8 cellular contexts compared by ENCODE assay signal in the genomic region with DNA sequence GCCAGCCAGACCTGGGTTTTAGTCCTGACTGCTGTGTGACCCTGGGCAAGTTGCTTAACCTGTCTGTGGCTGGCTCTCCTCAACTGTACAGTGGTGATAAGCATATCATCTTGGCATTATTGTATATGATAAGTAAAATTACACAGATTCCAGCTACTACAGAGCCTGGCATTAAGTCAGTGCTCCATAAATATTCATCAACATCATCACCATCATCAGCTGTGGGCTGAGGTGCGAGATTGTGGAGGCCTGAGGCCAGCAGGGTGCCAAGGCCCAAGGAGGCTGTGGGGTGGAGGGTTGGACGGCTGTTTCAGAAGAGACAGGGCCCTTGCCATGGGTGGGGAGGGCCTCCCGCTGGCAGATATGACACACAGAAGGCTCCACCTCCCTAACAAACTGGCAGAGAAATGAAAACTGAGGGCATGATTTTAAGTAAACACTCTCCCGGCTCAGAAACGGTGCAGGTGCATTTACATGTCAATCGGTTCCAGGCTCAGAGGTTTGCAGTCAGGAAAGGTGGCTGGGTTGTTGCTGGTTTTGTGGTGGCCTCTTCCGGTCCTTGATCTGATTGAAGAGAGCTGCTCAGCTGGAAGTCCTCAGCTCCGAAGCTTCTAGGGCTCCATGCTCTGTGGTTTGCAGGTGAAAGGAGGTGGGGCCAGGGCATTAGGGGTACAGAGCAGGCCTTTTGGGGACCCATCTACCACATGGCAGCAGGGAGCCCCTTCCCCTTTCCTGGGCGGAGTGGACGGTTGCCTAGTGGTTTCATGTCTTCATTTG. TPM values are rescaled to one million over a fixed set of nuclear protein-coding genes. Genes with fewer than 3 reads are reported as not detected.
DNase-seq lines count a peak whose midpoint lies in the region; ATAC-seq and TF ChIP-seq lines count a peak whose summit lies in the region.

No MANE protein-coding gene starts in this region.

- H3K27me3 ChIP-seq in parathyroid adenoma (ENCODE audit: control insufficient read depth, insufficient read depth, low read length) (no peaks in the 10 kb centered on the region), WERI-Rb-1 (ENCODE audit: insufficient read depth, low read depth, severe bottlenecking) (no peaks in the 10 kb centered on the region)

- H3K4me2 ChIP-seq in parathyroid adenoma (ENCODE audit: low read length): no peak overlapping the region

- H3K36me3 ChIP-seq in parathyroid adenoma (ENCODE audit: control insufficient read depth, insufficient read depth, low read length): no peaks in the 10 kb centered on the region
- H3K36me3 ChIP-seq in WERI-Rb-1: no peaks in the 10 kb centered on the region

- no peak for TF ChIP-seq CTCF in parathyroid adenoma (IDR thresholded peaks at IDR 0.05)
- TF ChIP-seq CTCF in WERI-Rb-1 (IDR thresholded peaks at IDR 0.05; ENCODE audit: low read depth, low read length): no peak

- no peak overlapping the region for H3K4me3 ChIP-seq in parathyroid adenoma (ENCODE audit: low read depth, low read length)
- no peak overlapping the region for H3K4me3 ChIP-seq in WERI-Rb-1 (ENCODE audit: low read depth, low read length)

- peaks cover 14% of the 10 kb centered on the region for H3K4me1 ChIP-seq in parathyroid adenoma

- H3K27ac ChIP-seq in parathyroid adenoma: peak overlapping the region; percentile 36
- H3K27ac ChIP-seq in WERI-Rb-1: no peak overlapping the region

- H2AFZ ChIP-seq in parathyroid adenoma: peak overlapping the region; percentile 83

- ATAC-seq in activated naive CD4-positive, alpha-beta T cell treated with anti-CD3 and anti-CD28 coated beads, Interleukin-2, amount 50 U/mL, for 72 hours: peak; percentile 37 to 62

- DNase-seq in stimulated activated CD4-positive, alpha-beta T cell treated with anti-CD3 and anti-CD28 coated beads, Interleukin-15, amount 100 ng/mL, for 24 hours: peak; percentile 45
- DNase-seq in stimulated activated CD4-positive, alpha-beta T cell treated with anti-CD3 and anti-CD28 coated beads, Interleukin-2, amount 100 ng/mL, for 48 hours: no peak
- DNase-seq in NCI-H226 (peak; percentile 72), WERI-Rb-1 (no peak), NCI-H446 (lab: John Stamatoyannopoulos, UW) (no peak), SKM-1 treated with dmso at 0.1 percent for 144 hours (lab: John Stamatoyannopoulos, UW; ENCODE audit: unreplicated experiment) (no peak)
- DNase-seq in activated naive CD4-positive, alpha-beta T cell treated with anti-CD3 and anti-CD28 coated beads, Interleukin-2, amount 50 U/mL, for 72 hours (ENCODE audit: low spot score in 2 of 2): peak in 1 of 2 donors; percentile 57

- H3K9me3 Mint-ChIP-seq in activated naive CD4-positive, alpha-beta T cell treated with anti-CD3 and anti-CD28 coated beads, Interleukin-2, amount 50 U/mL, for 72 hours: no peaks in the 10 kb centered on the region

- no peak overlapping the region for H3K9ac ChIP-seq in parathyroid adenoma

- no peaks in the 10 kb centered on the region for H3K36me3 Mint-ChIP-seq in activated naive CD4-positive, alpha-beta T cell treated with anti-CD3 and anti-CD28 coated beads, Interleukin-2, amount 50 U/mL, for 72 hours

- peak overlapping the region; percentile 44 to 56 for H3K27ac Mint-ChIP-seq in activated naive CD4-positive, alpha-beta T cell treated with anti-CD3 and anti-CD28 coated beads, Interleukin-2, amount 50 U/mL, for 72 hours

- H3K9me3 ChIP-seq in parathyroid adenoma (ENCODE audit: control insufficient read depth, low read length): no peaks in the 10 kb centered on the region
- H3K9me3 ChIP-seq in WERI-Rb-1 (ENCODE audit: severe bottlenecking): no peaks in the 10 kb centered on the region

- H3K79me2 ChIP-seq in parathyroid adenoma: no peaks in the 10 kb centered on the region

RNA-seq across cellular contexts. Expression of a gene that starts 10.2 kb away (rescaled TPM):
- total RNA-seq in activated naive CD4-positive, alpha-beta T cell treated with anti-CD3 and anti-CD28 coated beads, Interleukin-2, amount 50 U/mL, for 72 hours: under 1 TPM in 1 of 2 donors, not detected in 1; 0.61 TPM

RNA-seq across cellular contexts. Expression of a gene that starts 19.9 kb away (rescaled TPM):
- not detected for total RNA-seq in activated naive CD4-positive, alpha-beta T cell treated with anti-CD3 and anti-CD28 coated beads, Interleukin-2, amount 50 U/mL, for 72 hours

Comparison
In these comparisons a context has a peak if more than half of its experiments do, and no peak if none do; other contexts are left out.
1. DNase-seq: peak in stimulated activated CD4-positive, alpha-beta T cell treated with anti-CD3 and anti-CD28 coated beads, Interleukin-15, amount 100 ng/mL, for 24 hours (single experiment) and NCI-H226 (single experiment); none in stimulated activated CD4-positive, alpha-beta T cell treated with anti-CD3 and anti-CD28 coated beads, Interleukin-2, amount 100 ng/mL, for 48 hours (0 of 2), WERI-Rb-1 (single experiment), NCI-H446 (0 of 2) and SKM-1 treated with dmso at 0.1 percent for 144 hours (single experiment).